In the genomic region with DNA sequence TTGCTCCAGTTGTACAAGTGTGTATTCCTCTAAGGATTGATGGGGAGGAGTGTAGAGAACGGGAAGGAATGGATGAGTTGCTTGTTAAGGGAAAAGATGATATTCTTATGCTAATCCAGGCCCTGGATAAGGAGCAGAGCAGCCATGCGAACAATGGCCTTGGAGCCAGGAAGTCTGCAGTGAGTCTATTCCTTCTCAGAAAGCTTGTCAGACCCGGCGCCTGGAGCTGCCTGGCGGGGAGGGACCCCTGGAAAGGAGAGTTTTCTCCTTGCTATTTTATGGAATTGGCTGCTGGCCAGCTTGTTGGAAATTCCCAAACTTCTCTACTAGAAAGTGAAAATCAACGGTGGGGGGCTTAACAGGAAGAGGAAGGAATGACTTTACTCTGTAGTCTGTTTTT, we compare ENCODE assay signal across 11 cellular contexts.
A peak's percentile ranks its signal among the peaks of the same experiment; 100 is the strongest.
DNase-seq lines count a peak whose midpoint lies in the region; ATAC-seq and TF ChIP-seq lines count a peak whose summit lies in the region.
"Had no signal": no experiment of that assay in that cellular context is flagged by ENCODE, and none has a peak within 500 bp of the region (broad histone marks: within the 10 kb centered on the region; RNA-seq: fewer than 3 reads in every experiment).

No MANE protein-coding gene starts in this region.

- peak overlapping the region in 2 of 5 donors; percentile 30 to 36 for H3K27ac ChIP-seq in adrenal gland
- no peak overlapping the region for H3K27ac ChIP-seq in iPS DF 6.9 (ENCODE audit: low read length)
- H3K27ac ChIP-seq in sigmoid colon: peak overlapping the region; percentile 11 to 62 (median 44)
- no peak overlapping the region for H3K27ac ChIP-seq in CD8-positive, alpha-beta T cell (ENCODE audit: low read depth, low read length)

- no peak overlapping the region for H3K27ac Mint-ChIP-seq in stimulated activated naive CD8-positive, alpha-beta T cell treated with anti-CD3 and anti-CD28 coated beads, Interleukin-15, amount 100 ng/mL, for 72 hours
- H3K27ac Mint-ChIP-seq in CD8-positive, alpha-beta T cell: no peak overlapping the region
- H3K27ac Mint-ChIP-seq: IgD-negative memory B cell had no signal

- no peak overlapping the region for H3K4me3 ChIP-seq in adrenal gland
- no peak overlapping the region for H3K4me3 ChIP-seq in iPS DF 6.9 (ENCODE audit: low read length)
- H3K4me3 ChIP-seq in sigmoid colon: no peak overlapping the region
- no peak overlapping the region for H3K4me3 ChIP-seq in CD8-positive, alpha-beta T cell (ENCODE audit: low read depth, low read length)

- H3K36me3 Mint-ChIP-seq in CD8-positive, alpha-beta T cell: no peaks in the 10 kb centered on the region

- no peaks in the 10 kb centered on the region for H3K36me3 ChIP-seq in adrenal gland (replicated peaks in 1 of 2)
- no peaks in the 10 kb centered on the region for H3K36me3 ChIP-seq in iPS DF 6.9 (ENCODE audit: control insufficient read depth, insufficient read depth, low read length)
- no peaks in the 10 kb centered on the region for H3K36me3 ChIP-seq in sigmoid colon
- H3K36me3 ChIP-seq in CD8-positive, alpha-beta T cell (ENCODE audit: insufficient read depth, low read length): no peaks in the 10 kb centered on the region

- peaks cover 11 to 32% of the 10 kb centered on the region in 2 donors for H3K4me1 ChIP-seq in adrenal gland (replicated peaks in 1 of 2)
- H3K4me1 ChIP-seq in iPS DF 6.9 (ENCODE audit: control insufficient read depth, insufficient read depth, low read length): peaks cover 13% of the 10 kb centered on the region
- peaks cover 0 to 68% (median 61%) of the 10 kb centered on the region in 4 donors for H3K4me1 ChIP-seq in sigmoid colon
- H3K4me1 ChIP-seq in CD8-positive, alpha-beta T cell (ENCODE audit: insufficient read depth, low read length): no peaks in the 10 kb centered on the region

- no peak overlapping the region for H3K4me3 Mint-ChIP-seq in stimulated activated naive CD8-positive, alpha-beta T cell treated with anti-CD3 and anti-CD28 coated beads, Interleukin-15, amount 100 ng/mL, for 72 hours
- no peak overlapping the region for H3K4me3 Mint-ChIP-seq in CD8-positive, alpha-beta T cell
- H3K4me3 Mint-ChIP-seq: IgD-negative memory B cell had no signal

- H3K9me3 ChIP-seq in adrenal gland (replicated peaks in 1 of 3) (no peaks in the 10 kb centered on the region), iPS DF 6.9 (ENCODE audit: control insufficient read depth, insufficient read depth, low read length) (no peaks in the 10 kb centered on the region), sigmoid colon (no peaks in the 10 kb centered on the region)
- no peaks in the 10 kb centered on the region for H3K9me3 ChIP-seq in CD8-positive, alpha-beta T cell (ENCODE audit: low read length)

- H3K4me1 Mint-ChIP-seq in stimulated activated naive CD8-positive, alpha-beta T cell treated with anti-CD3 and anti-CD28 coated beads, Interleukin-15, amount 100 ng/mL, for 72 hours: no peaks in the 10 kb centered on the region
- H3K4me1 Mint-ChIP-seq in CD8-positive, alpha-beta T cell (ENCODE audit: low read depth): no peaks in the 10 kb centered on the region

- H3K27me3 ChIP-seq in adrenal gland (no peaks in the 10 kb centered on the region), iPS DF 6.9 (ENCODE audit: control insufficient read depth, insufficient read depth, low read length) (no peaks in the 10 kb centered on the region), sigmoid colon (no peaks in the 10 kb centered on the region)
- H3K27me3 ChIP-seq in CD8-positive, alpha-beta T cell (ENCODE audit: insufficient read depth, low read length): no peaks in the 10 kb centered on the region

- H3K9me3 Mint-ChIP-seq in stimulated activated naive CD8-positive, alpha-beta T cell treated with anti-CD3 and anti-CD28 coated beads, Interleukin-15, amount 100 ng/mL, for 72 hours: no peaks in the 10 kb centered on the region
- H3K9me3 Mint-ChIP-seq in CD8-positive, alpha-beta T cell: no peaks in the 10 kb centered on the region
- H3K9me3 Mint-ChIP-seq: IgD-negative memory B cell had no signal

- WGBS in adrenal gland, 4 donors: 16 to 30% (median 24%) methylated on average over 6 of the region's 6 CpGs
- WGBS in iPS DF 6.9 (ENCODE audit: insufficient coverage, insufficient read length): no CpG with 5 or more reads among the region's 6 CpGs
- WGBS in sigmoid colon, 2 donors: 59 to 65% methylated on average over 6 of the region's 6 CpGs

- ATAC-seq in stimulated activated naive CD8-positive, alpha-beta T cell treated with anti-CD3 and anti-CD28 coated beads, Interleukin-15, amount 100 ng/mL, for 72 hours: no peak
- ATAC-seq in GM18861 (IDR thresholded peaks at IDR 0.05; ENCODE audit: unreplicated experiment): no peak
- no peak for ATAC-seq in CD8-positive, alpha-beta T cell

- H3K27me3 Mint-ChIP-seq in stimulated activated naive CD8-positive, alpha-beta T cell treated with anti-CD3 and anti-CD28 coated beads, Interleukin-15, amount 100 ng/mL, for 72 hours: no peaks in the 10 kb centered on the region
- no peaks in the 10 kb centered on the region for H3K27me3 Mint-ChIP-seq in CD8-positive, alpha-beta T cell (ENCODE audit: low read depth)
- H3K27me3 Mint-ChIP-seq: IgD-negative memory B cell had no signal

- CTCF ChIA-PET in CD8-positive, alpha-beta T cell (lab: Charles Lee): no interaction called here

- POLR2A ChIA-PET in CD8-positive, alpha-beta T cell (lab: Charles Lee): no interaction called here

- no peak for TF ChIP-seq POLR2A in adrenal gland (IDR thresholded peaks at IDR 0.05)
- no peak for TF ChIP-seq POLR2A in sigmoid colon (IDR thresholded peaks at IDR 0.05)

- no peak for TF ChIP-seq EP300 in sigmoid colon (IDR thresholded peaks at IDR 0.05)

- DNase-seq in HT1080 (ENCODE audit: low read depth) (peak; percentile 29), adrenal gland (peak in 6 of 7 donors; percentile 32 to 61 (median 44)), iPS DF 6.9 (ENCODE audit: low read depth, low spot score) (peak; percentile 74), sigmoid colon (no peak), GM20000 (ENCODE audit: low spot score) (no peak)
- DNase-seq in stimulated activated naive CD8-positive, alpha-beta T cell treated with anti-CD3 and anti-CD28 coated beads, Interleukin-15, amount 100 ng/mL, for 72 hours: no peak
- no peak for DNase-seq in CD8-positive, alpha-beta T cell
- DNase-seq: activated naive CD4-positive, alpha-beta T cell treated with Interleukin-2 at 50 U/mL for 16 hours; GDM1 had no signal

- intact Hi-C loops in adrenal gland (cut with DNase I): no loop called here
- intact Hi-C loops in sigmoid colon (cut with DNase I): no loop called here
- intact Hi-C loops in CD8-positive, alpha-beta T cell (cut with DNase I, micrococcal nuclease): no loop called here

- TF ChIP-seq CTCF in adrenal gland (IDR thresholded peaks at IDR 0.05) (no peak), sigmoid colon (IDR thresholded peaks at IDR 0.05) (no peak), GM20000 (IDR thresholded peaks at IDR 0.05; ENCODE audit: extremely low read depth, missing control alignments) (no peak)
- TF ChIP-seq CTCF in CD8-positive, alpha-beta T cell (IDR thresholded peaks at IDR 0.05): no peak

Comparison
In these comparisons a context has a peak if more than half of its experiments do, and no peak if none do; other contexts are left out.
1. DNase-seq: peak in HT1080 (single experiment), adrenal gland (6 of 7) and iPS DF 6.9 (single experiment); none in sigmoid colon (single experiment), stimulated activated naive CD8-positive, alpha-beta T cell treated with anti-CD3 and anti-CD28 coated beads, Interleukin-15, amount 100 ng/mL, for 72 hours (0 of 2), GM20000 (single experiment) and CD8-positive, alpha-beta T cell (0 of 7).
2. H3K27ac ChIP-seq: peak in sigmoid colon (4 of 4); none in iPS DF 6.9 (single experiment) and CD8-positive, alpha-beta T cell (single experiment).